Comparison of ENCODE assay signal across 1 cellular context in the genomic region with DNA sequence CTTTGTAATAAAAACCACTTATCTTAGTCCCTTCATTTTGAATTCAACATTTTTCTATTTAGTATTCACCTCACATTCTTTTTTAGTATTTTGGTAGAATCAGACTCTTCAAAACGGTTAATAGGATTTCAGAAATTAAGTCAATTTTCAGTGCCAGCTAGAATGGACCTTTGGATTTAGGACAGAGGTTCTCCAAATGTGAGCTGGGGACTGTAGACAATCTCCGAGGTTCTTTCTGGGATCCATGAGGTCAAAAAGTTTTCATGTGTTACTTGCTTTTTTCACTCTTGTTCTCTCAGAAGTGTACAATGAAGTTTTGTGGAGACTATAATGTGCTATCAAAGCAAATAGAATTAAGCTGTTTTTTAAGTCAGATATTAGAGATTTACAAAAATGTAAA.
TF ChIP-seq lines count a peak whose summit lies in the region.

No MANE protein-coding gene starts in this region.

TF ChIP-seq in K562, 482 proteins besides CTCF, POLR2A, EP300 and RAD21:
- TF ChIP-seq, protein P1, sequence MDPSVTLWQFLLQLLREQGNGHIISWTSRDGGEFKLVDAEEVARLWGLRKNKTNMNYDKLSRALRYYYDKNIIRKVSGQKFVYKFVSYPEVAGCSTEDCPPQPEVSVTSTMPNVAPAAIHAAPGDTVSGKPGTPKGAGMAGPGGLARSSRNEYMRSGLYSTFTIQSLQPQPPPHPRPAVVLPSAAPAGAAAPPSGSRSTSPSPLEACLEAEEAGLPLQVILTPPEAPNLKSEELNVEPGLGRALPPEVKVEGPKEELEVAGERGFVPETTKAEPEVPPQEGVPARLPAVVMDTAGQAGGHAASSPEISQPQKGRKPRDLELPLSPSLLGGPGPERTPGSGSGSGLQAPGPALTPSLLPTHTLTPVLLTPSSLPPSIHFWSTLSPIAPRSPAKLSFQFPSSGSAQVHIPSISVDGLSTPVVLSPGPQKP (CRISPR knock-in tag; IDR thresholded peaks at IDR 0.05), result no peak
